ENCODE assay signal across 18 cellular contexts in the genomic region with DNA sequence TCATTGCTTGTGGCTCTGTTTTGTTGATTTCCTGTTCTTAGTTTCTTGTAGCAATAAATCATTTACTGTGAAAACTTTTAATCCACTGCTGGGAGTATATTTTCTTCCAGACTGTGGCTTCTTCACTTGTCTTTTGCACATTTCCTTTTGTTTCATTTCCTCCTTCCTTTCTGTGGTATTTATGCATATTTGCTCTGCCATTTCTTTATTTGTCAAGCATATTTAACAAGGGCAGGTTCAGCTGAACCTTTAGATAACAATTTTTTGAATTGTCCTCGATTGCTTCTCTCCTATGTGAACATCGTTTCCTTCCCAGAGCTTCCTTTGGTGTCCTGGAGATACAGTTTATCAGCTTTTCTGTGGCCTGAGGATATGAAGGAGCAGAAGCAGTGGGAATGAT. TPM values are rescaled to one million over a fixed set of nuclear protein-coding genes. Genes with fewer than 3 reads are reported as not detected.
"Had no signal": no experiment of that assay in that cellular context is flagged by ENCODE, and none has a peak within 500 bp of the region (broad histone marks: within the 10 kb centered on the region; RNA-seq: fewer than 3 reads in every experiment).

No MANE protein-coding gene starts in this region.

- H3K27ac ChIP-seq: esophagus squamous epithelium, heart right ventricle, lower lobe of right lung, thoracic aorta had no signal

- H3K36me3 ChIP-seq: esophagus squamous epithelium, heart right ventricle, lower lobe of right lung, thoracic aorta had no signal

- H3K4me3 ChIP-seq: esophagus squamous epithelium, heart right ventricle, lower lobe of right lung, thoracic aorta had no signal

- H3K9me3 ChIP-seq: esophagus squamous epithelium, heart right ventricle, lower lobe of right lung, thoracic aorta had no signal

- DNase-seq: activated CD4-positive, alpha-beta T cell treated with anti-CD3 and anti-CD28 coated beads, Interleukin-2, amount 10 ng/mL, durations not matched to agents 24 days and 14 days; activated CD8-positive, alpha-beta T cell treated with anti-CD3 and anti-CD28 coated beads for 36 hours; activated naive CD4-positive, alpha-beta T cell treated with Interleukin-2 at 50 U/mL for 16 hours; activated naive CD8-positive, alpha-beta T cell treated with anti-CD3 and anti-CD28 coated beads, Interleukin-2, amount 10 ng/mL, durations not matched to agents 7 days and 5 days; activated T-cell treated with anti-CD3 and anti-CD28 coated beads, Interleukin-2, amount 50 U/mL, for 24 hours; amygdala; central memory CD4-positive, alpha-beta T cell; cortex of kidney; effector CD8-positive, alpha-beta T cell; esophagus squamous epithelium; heart right ventricle; lower lobe of right lung; occipital lobe; retina; stimulated activated naive B cell treated with anti-CD40 and anti-IgM and Interleukin-4, amounts not matched to agents 10 μg/mL and 1 μg/mL and 100 μg/mL, for 72 hours; T-cell had no signal

- H3K4me1 ChIP-seq: lower lobe of right lung had no signal

- ATAC-seq: activated CD8-positive, alpha-beta T cell treated with anti-CD3 and anti-CD28 coated beads for 36 hours; heart right ventricle; lower lobe of right lung; stimulated activated naive B cell treated with anti-CD40 and anti-IgM and Interleukin-4, amounts not matched to agents 10 μg/mL and 1 μg/mL and 100 μg/mL, for 72 hours; T-cell had no signal

RNA-seq across cellular contexts. Expression of a gene that starts 3.6 kb away (rescaled TPM):
- total RNA-seq: activated CD4-positive, alpha-beta T cell treated with anti-CD3 and anti-CD28 coated beads, Interleukin-2, amount 10 ng/mL, durations not matched to agents 24 days and 14 days; activated CD8-positive, alpha-beta T cell treated with anti-CD3 and anti-CD28 coated beads for 36 hours; activated naive CD8-positive, alpha-beta T cell treated with anti-CD3 and anti-CD28 coated beads, Interleukin-2, amount 10 ng/mL, durations not matched to agents 7 days and 5 days; activated T-helper 2 cell treated with anti-CD3 and anti-CD28 coated beads, Interferon-gamma antibody, Interleukin-2, Interleukin-4, amounts not matched to agents 10 μg/mL and 5 μg/mL and 100 μg/mL, durations not matched to agents 14 hours and 24 hours and 36 hours had no signal
